Comparison of ENCODE assay signal across 1 cellular context in the genomic region with DNA sequence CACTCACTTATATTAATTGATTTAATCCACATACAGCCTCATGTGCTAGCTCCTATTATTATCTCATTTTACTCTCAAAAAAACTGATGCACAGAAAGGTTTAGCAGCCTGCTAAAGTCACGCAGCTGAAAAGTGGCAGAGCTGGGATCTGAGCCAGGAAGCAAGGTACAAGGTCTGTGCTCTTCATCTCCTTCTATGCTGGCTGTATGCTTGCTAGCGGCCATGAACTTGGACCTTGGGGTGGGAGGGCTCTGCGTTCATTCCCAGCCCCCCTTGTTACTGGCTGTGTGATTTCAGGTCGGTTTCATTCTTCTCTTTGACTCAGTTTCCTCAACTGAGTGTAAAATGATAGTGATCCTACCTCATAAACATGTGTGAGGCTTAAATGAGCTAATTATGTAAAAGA.
TF ChIP-seq lines count a peak whose summit lies in the region.

No MANE protein-coding gene starts in this region.

TF ChIP-seq in HepG2, 621 proteins besides CTCF, POLR2A, EP300 and RAD21 (continued from another document and continues in another):
- TF ChIP-seq, protein P1, sequence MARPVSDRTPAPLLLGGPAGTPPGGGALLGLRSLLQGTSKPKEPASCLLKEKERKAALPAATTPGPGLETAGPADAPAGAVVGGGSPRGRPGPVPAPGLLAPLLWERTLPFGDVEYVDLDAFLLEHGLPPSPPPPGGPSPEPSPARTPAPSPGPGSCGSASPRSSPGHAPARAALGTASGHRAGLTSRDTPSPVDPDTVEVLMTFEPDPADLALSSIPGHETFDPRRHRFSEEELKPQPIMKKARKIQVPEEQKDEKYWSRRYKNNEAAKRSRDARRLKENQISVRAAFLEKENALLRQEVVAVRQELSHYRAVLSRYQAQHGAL (CRISPR knock-in tag; IDR thresholded peaks at IDR 0.05; ENCODE audit: not compliant biosample characterization) = no peak
- TF ChIP-seq ZNF33B (CRISPR knock-in tag; IDR thresholded peaks at IDR 0.05) (no peak), MAFK (conservative IDR thresholded peaks at IDR 0.05 in 1 of 2, IDR thresholded peaks at IDR 0.05 in 1 of 2; ENCODE audit: low read length in 2 of 2) (no peak), ZNF264 (CRISPR knock-in tag; IDR thresholded peaks at IDR 0.05) (0 out of 2 replicates have a peak, but pooled peaks have one; percentile 36), ZNF777 (CRISPR knock-in tag; IDR thresholded peaks at IDR 0.05) (no peak), KDM5A (IDR thresholded peaks at IDR 0.05; ENCODE audit: borderline replicate concordance, low read length) (no peak), ZNF225 (CRISPR knock-in tag; IDR thresholded peaks at IDR 0.05) (no peak), CAMTA2 (CRISPR knock-in tag; IDR thresholded peaks at IDR 0.05; ENCODE audit: borderline replicate concordance) (no peak), KLF11 (CRISPR knock-in tag; IDR thresholded peaks at IDR 0.05) (no peak), HMG20A (CRISPR knock-in tag; IDR thresholded peaks at IDR 0.05; ENCODE audit: borderline replicate concordance) (peak; percentile 24; the same call in 1 of the 2 replicates), ZZZ3 (CRISPR knock-in tag; IDR thresholded peaks at IDR 0.05; ENCODE audit: borderline replicate concordance) (no peak), ZNF670 (CRISPR knock-in tag; IDR thresholded peaks at IDR 0.05; ENCODE audit: borderline replicate concordance) (no peak), ZNF382 (CRISPR knock-in tag; IDR thresholded peaks at IDR 0.05; ENCODE audit: borderline replicate concordance) (no peak), KDM4B (CRISPR knock-in tag; IDR thresholded peaks at IDR 0.05) (no peak), ZNF878 (CRISPR knock-in tag; IDR thresholded peaks at IDR 0.05) (no peak), TP53 (CRISPR knock-in tag; conservative IDR thresholded peaks at IDR 0.05) (no peak), TSC22D2 (CRISPR knock-in tag; IDR thresholded peaks at IDR 0.05; ENCODE audit: borderline replicate concordance) (no peak), ZNF367 (CRISPR knock-in tag; IDR thresholded peaks at IDR 0.05; ENCODE audit: borderline replicate concordance) (no peak), ZNF329 (CRISPR knock-in tag; IDR thresholded peaks at IDR 0.05; ENCODE audit: low read depth) (no peak), RFXANK (CRISPR knock-in tag; IDR thresholded peaks at IDR 0.05) (no peak), SCMH1 (CRISPR knock-in tag; IDR thresholded peaks at IDR 0.05; ENCODE audit: borderline replicate concordance) (no peak), ADNP (CRISPR knock-in tag; IDR thresholded peaks at IDR 0.05) (peak; percentile 75; the same call in 1 of the 2 replicates), CBX1 (IDR thresholded peaks at IDR 0.05; ENCODE audit: low read depth) (no peak), GATA4 (IDR thresholded peaks at IDR 0.05; ENCODE audit: borderline replicate concordance, low read depth) (no peak), ZNF564 (CRISPR knock-in tag; IDR thresholded peaks at IDR 0.05) (no peak), REPIN1 (CRISPR knock-in tag; IDR thresholded peaks at IDR 0.05; ENCODE audit: borderline replicate concordance, low read depth) (no peak), DNMT3B (CRISPR knock-in tag; conservative IDR thresholded peaks at IDR 0.05) (no peak), MBD4 (IDR thresholded peaks at IDR 0.05; ENCODE audit: borderline replicate concordance, low read length) (no peak), ZNF207 (IDR thresholded peaks at IDR 0.05; ENCODE audit: borderline replicate concordance) (no peak), ZFP36 (IDR thresholded peaks at IDR 0.05; ENCODE audit: borderline replicate concordance, low read depth, low read length, partially characterized antibody) (peak; percentile 88), KLF16 (CRISPR knock-in tag; IDR thresholded peaks at IDR 0.05) (no peak), ARNT (IDR thresholded peaks at IDR 0.05) (no peak), ZNF407 (CRISPR knock-in tag; IDR thresholded peaks at IDR 0.05; ENCODE audit: not compliant biosample characterization) (no peak), ZNF230 (CRISPR knock-in tag; IDR thresholded peaks at IDR 0.05) (no peak), ZNF3 (CRISPR knock-in tag; IDR thresholded peaks at IDR 0.05) (no peak), NRL (CRISPR knock-in tag; IDR thresholded peaks at IDR 0.05; ENCODE audit: borderline replicate concordance) (no peak), HCFC1 (IDR thresholded peaks at IDR 0.05; ENCODE audit: low read depth, low read length) (no peak), ZSCAN29 (CRISPR knock-in tag; conservative IDR thresholded peaks at IDR 0.05) (no peak)
- TF ChIP-seq, protein P2, sequence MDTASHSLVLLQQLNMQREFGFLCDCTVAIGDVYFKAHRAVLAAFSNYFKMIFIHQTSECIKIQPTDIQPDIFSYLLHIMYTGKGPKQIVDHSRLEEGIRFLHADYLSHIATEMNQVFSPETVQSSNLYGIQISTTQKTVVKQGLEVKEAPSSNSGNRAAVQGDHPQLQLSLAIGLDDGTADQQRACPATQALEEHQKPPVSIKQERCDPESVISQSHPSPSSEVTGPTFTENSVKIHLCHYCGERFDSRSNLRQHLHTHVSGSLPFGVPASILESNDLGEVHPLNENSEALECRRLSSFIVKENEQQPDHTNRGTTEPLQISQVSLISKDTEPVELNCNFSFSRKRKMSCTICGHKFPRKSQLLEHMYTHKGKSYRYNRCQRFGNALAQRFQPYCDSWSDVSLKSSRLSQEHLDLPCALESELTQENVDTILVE (CRISPR knock-in tag; IDR thresholded peaks at IDR 0.05) = peak; percentile 17; the same call in 1 of the 2 replicates
- TF ChIP-seq, protein P3, sequence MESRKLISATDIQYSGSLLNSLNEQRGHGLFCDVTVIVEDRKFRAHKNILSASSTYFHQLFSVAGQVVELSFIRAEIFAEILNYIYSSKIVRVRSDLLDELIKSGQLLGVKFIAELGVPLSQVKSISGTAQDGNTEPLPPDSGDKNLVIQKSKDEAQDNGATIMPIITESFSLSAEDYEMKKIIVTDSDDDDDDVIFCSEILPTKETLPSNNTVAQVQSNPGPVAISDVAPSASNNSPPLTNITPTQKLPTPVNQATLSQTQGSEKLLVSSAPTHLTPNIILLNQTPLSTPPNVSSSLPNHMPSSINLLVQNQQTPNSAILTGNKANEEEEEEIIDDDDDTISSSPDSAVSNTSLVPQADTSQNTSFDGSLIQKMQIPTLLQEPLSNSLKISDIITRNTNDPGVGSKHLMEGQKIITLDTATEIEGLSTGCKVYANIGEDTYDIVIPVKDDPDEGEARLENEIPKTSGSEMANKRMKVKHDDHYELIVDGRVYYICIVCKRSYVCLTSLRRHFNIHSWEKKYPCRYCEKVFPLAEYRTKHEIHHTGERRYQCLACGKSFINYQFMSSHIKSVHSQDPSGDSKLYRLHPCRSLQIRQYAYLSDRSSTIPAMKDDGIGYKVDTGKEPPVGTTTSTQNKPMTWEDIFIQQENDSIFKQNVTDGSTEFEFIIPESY (CRISPR knock-in tag; IDR thresholded peaks at IDR 0.05) = no peak
- TF ChIP-seq, protein P4, sequence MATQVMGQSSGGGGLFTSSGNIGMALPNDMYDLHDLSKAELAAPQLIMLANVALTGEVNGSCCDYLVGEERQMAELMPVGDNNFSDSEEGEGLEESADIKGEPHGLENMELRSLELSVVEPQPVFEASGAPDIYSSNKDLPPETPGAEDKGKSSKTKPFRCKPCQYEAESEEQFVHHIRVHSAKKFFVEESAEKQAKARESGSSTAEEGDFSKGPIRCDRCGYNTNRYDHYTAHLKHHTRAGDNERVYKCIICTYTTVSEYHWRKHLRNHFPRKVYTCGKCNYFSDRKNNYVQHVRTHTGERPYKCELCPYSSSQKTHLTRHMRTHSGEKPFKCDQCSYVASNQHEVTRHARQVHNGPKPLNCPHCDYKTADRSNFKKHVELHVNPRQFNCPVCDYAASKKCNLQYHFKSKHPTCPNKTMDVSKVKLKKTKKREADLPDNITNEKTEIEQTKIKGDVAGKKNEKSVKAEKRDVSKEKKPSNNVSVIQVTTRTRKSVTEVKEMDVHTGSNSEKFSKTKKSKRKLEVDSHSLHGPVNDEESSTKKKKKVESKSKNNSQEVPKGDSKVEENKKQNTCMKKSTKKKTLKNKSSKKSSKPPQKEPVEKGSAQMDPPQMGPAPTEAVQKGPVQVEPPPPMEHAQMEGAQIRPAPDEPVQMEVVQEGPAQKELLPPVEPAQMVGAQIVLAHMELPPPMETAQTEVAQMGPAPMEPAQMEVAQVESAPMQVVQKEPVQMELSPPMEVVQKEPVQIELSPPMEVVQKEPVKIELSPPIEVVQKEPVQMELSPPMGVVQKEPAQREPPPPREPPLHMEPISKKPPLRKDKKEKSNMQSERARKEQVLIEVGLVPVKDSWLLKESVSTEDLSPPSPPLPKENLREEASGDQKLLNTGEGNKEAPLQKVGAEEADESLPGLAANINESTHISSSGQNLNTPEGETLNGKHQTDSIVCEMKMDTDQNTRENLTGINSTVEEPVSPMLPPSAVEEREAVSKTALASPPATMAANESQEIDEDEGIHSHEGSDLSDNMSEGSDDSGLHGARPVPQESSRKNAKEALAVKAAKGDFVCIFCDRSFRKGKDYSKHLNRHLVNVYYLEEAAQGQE (IDR thresholded peaks at IDR 0.05; ENCODE audit: borderline replicate concordance in 1 of 2, low read depth in 1 of 2, low read length in 2 of 2) = no peak
- TF ChIP-seq, protein P5, sequence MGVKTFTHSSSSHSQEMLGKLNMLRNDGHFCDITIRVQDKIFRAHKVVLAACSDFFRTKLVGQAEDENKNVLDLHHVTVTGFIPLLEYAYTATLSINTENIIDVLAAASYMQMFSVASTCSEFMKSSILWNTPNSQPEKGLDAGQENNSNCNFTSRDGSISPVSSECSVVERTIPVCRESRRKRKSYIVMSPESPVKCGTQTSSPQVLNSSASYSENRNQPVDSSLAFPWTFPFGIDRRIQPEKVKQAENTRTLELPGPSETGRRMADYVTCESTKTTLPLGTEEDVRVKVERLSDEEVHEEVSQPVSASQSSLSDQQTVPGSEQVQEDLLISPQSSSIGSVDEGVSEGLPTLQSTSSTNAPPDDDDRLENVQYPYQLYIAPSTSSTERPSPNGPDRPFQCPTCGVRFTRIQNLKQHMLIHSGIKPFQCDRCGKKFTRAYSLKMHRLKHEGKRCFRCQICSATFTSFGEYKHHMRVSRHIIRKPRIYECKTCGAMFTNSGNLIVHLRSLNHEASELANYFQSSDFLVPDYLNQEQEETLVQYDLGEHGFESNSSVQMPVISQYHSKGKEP (CRISPR knock-in tag; IDR thresholded peaks at IDR 0.05) = no peak
- TF ChIP-seq, protein P6, sequence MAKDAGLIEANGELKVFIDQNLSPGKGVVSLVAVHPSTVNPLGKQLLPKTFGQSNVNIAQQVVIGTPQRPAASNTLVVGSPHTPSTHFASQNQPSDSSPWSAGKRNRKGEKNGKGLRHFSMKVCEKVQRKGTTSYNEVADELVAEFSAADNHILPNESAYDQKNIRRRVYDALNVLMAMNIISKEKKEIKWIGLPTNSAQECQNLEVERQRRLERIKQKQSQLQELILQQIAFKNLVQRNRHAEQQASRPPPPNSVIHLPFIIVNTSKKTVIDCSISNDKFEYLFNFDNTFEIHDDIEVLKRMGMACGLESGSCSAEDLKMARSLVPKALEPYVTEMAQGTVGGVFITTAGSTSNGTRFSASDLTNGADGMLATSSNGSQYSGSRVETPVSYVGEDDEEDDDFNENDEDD (CRISPR knock-in tag; IDR thresholded peaks at IDR 0.05; ENCODE audit: borderline replicate concordance) = no peak
- TF ChIP-seq, protein P7, sequence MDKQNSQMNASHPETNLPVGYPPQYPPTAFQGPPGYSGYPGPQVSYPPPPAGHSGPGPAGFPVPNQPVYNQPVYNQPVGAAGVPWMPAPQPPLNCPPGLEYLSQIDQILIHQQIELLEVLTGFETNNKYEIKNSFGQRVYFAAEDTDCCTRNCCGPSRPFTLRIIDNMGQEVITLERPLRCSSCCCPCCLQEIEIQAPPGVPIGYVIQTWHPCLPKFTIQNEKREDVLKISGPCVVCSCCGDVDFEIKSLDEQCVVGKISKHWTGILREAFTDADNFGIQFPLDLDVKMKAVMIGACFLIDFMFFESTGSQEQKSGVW (CRISPR knock-in tag; IDR thresholded peaks at IDR 0.05; ENCODE audit: borderline replicate concordance) = no peak
